ENCODE assay signal across 9 cellular contexts in genomic region chr11:6390718-6391547, GRCh38. TPM values are rescaled to one million over a fixed set of nuclear protein-coding genes. Genes with fewer than 3 reads are reported as not detected.
A peak's percentile ranks its signal among the peaks of the same experiment; 100 is the strongest.
DNase-seq lines count a peak whose midpoint lies in the region; ATAC-seq and TF ChIP-seq lines count a peak whose summit lies in the region.
"Had no signal": no experiment of that assay in that cellular context is flagged by ENCODE, and none has a peak within 500 bp of the region (broad histone marks: within the 10 kb centered on the region; RNA-seq: fewer than 3 reads in every experiment).

No MANE protein-coding gene starts in this region.

- peak overlapping the region; percentile 94 for H3K4me3 Mint-ChIP-seq in T-helper 17 cell
- peak overlapping the region; percentile 90 for H3K4me3 Mint-ChIP-seq in glutamatergic neuron (ENCODE audit: unreplicated experiment)

- H3K9me3 Mint-ChIP-seq in glutamatergic neuron (ENCODE audit: unreplicated experiment), result peaks cover 9% of the 10 kb centered on the region

- H3K27ac ChIP-seq in skeletal muscle tissue (ENCODE audit: low read depth, low read length), result peak overlapping the region; percentile 96

- no peaks in the 10 kb centered on the region for H3K27me3 ChIP-seq in skeletal muscle tissue (ENCODE audit: control insufficient read depth in 3 of 3, insufficient read depth in 3 of 3, low read length in 3 of 3)

- no peaks in the 10 kb centered on the region for H3K27me3 Mint-ChIP-seq in T-helper 17 cell
- peaks cover 4% of the 10 kb centered on the region for H3K27me3 Mint-ChIP-seq in glutamatergic neuron (ENCODE audit: unreplicated experiment)

- peak; percentile 2 for ATAC-seq in GM21737 (IDR thresholded peaks at IDR 0.05; ENCODE audit: unreplicated experiment)
- ATAC-seq in T-helper 17 cell, result no peak
- ATAC-seq in HG03196 (IDR thresholded peaks at IDR 0.05; ENCODE audit: unreplicated experiment), result no peak

- no peak for TF ChIP-seq CTCF in glutamatergic neuron (IDR thresholded peaks at IDR 0.05; ENCODE audit: partially characterized antibody, unreplicated experiment)

- peaks cover 15 to 29% (median 23%) of the 10 kb centered on the region in 3 donors for H3K36me3 ChIP-seq in skeletal muscle tissue (ENCODE audit: control insufficient read depth in 3 of 3, insufficient read depth in 3 of 3, low read length in 3 of 3)

- peaks cover 17 to 26% (median 18%) of the 10 kb centered on the region in 3 donors for H3K4me1 ChIP-seq in skeletal muscle tissue (ENCODE audit: control insufficient read depth in 3 of 3, insufficient read depth in 3 of 3, low read length in 3 of 3)

- no peak for DNase-seq in T-helper 17 cell
- no peak for DNase-seq in glutamatergic neuron
- no peak for DNase-seq in AG08396 (ENCODE audit: low spot score)
- DNase-seq in NCI-H446 treated with DMSO at 0.1 percent for 48 hours (lab: John Stamatoyannopoulos, UW), result no peak
- no peak for DNase-seq in NCI-H146 treated with DMSO at 0.1 percent for 48 hours (lab: John Stamatoyannopoulos, UW; ENCODE audit: unreplicated experiment)

- H3K4me1 Mint-ChIP-seq in T-helper 17 cell (peaks cover 32% of the 10 kb centered on the region), glutamatergic neuron (ENCODE audit: low read depth, unreplicated experiment) (peaks cover 5% of the 10 kb centered on the region)

- peak overlapping the region; percentile 96 for H3K27ac Mint-ChIP-seq in T-helper 17 cell
- peak overlapping the region; percentile 79 for H3K27ac Mint-ChIP-seq in glutamatergic neuron (ENCODE audit: unreplicated experiment)

- no peaks in the 10 kb centered on the region for H3K9me3 ChIP-seq in T-helper 17 cell (ENCODE audit: control insufficient read depth, low read length, poor library complexity, severe bottlenecking)
- no peaks in the 10 kb centered on the region for H3K9me3 ChIP-seq in skeletal muscle tissue (ENCODE audit: control insufficient read depth in 3 of 3, low read length in 3 of 3)

- peak overlapping the region; percentile 89 to 95 (median 92) for H3K9ac ChIP-seq in skeletal muscle tissue (ENCODE audit: low read depth in 1 of 3, low read length in 3 of 3)

- peaks cover 2% of the 10 kb centered on the region for H3K36me3 Mint-ChIP-seq in T-helper 17 cell (ENCODE audit: low read depth)
- H3K36me3 Mint-ChIP-seq in glutamatergic neuron (ENCODE audit: unreplicated experiment), result no peaks in the 10 kb centered on the region

- peak overlapping the region; percentile 80 to 93 (median 87) for H3K4me3 ChIP-seq in skeletal muscle tissue (ENCODE audit: low read length in 3 of 3)

RNA-seq across cellular contexts. Expression of gene SMPD1, which starts 0.7 kb away (rescaled TPM):
- total RNA-seq in T-helper 17 cell (10 to 100 TPM; 25.3 to 32.9 TPM), glutamatergic neuron (ENCODE audit: unreplicated experiment) (38.5 TPM), skeletal muscle tissue (9.9 TPM)

RNA-seq across cellular contexts. Expression of gene APBB1, which starts 28.0 kb away (rescaled TPM):
- total RNA-seq in T-helper 17 cell, result 10 to 100 TPM; 60.0 to 63.3 TPM
- 142 TPM for total RNA-seq in glutamatergic neuron (ENCODE audit: unreplicated experiment)
- total RNA-seq in skeletal muscle tissue, result 28.7 TPM

RNA-seq across cellular contexts. Expression of gene HPX, which starts 49.9 kb away (rescaled TPM):
- total RNA-seq in T-helper 17 cell (under 1 TPM; 0.47 to 0.86 TPM), glutamatergic neuron (ENCODE audit: unreplicated experiment) (9.6 TPM), skeletal muscle tissue (3.1 TPM)
- total RNA-seq: SK-MEL-5 had no signal
